In the genomic region with DNA sequence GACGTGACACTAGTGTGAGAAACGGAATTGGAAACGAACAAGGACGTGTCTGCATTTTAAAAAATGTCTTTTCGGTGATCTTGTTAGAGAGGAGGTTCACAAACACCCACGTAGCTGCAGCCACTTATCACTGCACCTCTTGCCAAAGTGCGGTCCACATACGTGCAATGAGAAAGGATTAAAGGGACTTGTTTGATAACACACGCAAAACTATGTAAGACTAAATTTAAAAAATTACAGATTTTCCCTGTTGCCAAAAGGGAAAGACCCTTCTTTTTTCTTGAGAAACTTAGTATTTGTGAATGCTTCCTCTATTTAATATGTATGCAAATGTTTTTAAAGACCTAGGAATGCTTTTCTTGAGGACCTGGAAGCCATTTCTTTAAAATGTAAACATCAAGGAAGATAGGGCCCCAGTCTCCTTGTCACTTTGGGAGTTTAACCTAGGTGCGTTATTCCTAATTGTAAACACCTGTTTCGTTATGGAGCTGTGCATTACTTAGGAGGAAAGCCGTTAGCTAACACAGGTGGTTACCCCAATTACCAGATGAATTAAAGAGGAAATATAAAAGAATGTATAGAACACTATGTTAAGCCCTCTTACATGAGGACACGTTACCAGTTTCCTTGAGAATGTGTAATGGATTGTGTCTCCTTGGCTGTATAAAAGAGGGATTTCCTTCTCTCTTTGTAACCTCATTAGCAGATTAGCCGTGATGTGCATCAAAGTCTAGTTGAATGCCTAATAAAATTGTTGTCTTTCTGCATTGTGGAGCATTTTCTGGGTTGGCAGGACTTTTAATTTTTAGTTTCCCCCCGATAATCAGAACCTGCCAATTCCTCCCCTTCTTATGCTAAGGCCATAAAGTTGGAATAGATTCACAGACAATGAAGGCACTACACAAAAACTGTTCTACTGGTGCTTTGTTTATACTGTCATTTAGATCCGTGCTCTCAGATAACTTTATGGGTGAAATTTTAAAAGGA, we compare ENCODE assay signal across 1 cellular context.
TF ChIP-seq lines count a peak whose summit lies in the region.

No MANE protein-coding gene starts in this region.

TF ChIP-seq in K562, 482 proteins besides CTCF, POLR2A, EP300 and RAD21 (continued from another document and continues in another):
- TF ChIP-seq, protein P1, sequence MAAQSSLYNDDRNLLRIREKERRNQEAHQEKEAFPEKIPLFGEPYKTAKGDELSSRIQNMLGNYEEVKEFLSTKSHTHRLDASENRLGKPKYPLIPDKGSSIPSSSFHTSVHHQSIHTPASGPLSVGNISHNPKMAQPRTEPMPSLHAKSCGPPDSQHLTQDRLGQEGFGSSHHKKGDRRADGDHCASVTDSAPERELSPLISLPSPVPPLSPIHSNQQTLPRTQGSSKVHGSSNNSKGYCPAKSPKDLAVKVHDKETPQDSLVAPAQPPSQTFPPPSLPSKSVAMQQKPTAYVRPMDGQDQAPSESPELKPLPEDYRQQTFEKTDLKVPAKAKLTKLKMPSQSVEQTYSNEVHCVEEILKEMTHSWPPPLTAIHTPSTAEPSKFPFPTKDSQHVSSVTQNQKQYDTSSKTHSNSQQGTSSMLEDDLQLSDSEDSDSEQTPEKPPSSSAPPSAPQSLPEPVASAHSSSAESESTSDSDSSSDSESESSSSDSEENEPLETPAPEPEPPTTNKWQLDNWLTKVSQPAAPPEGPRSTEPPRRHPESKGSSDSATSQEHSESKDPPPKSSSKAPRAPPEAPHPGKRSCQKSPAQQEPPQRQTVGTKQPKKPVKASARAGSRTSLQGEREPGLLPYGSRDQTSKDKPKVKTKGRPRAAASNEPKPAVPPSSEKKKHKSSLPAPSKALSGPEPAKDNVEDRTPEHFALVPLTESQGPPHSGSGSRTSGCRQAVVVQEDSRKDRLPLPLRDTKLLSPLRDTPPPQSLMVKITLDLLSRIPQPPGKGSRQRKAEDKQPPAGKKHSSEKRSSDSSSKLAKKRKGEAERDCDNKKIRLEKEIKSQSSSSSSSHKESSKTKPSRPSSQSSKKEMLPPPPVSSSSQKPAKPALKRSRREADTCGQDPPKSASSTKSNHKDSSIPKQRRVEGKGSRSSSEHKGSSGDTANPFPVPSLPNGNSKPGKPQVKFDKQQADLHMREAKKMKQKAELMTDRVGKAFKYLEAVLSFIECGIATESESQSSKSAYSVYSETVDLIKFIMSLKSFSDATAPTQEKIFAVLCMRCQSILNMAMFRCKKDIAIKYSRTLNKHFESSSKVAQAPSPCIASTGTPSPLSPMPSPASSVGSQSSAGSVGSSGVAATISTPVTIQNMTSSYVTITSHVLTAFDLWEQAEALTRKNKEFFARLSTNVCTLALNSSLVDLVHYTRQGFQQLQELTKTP (IDR thresholded peaks at IDR 0.05; ENCODE audit: low read depth in 1 of 2, partially characterized antibody in 2 of 2): peak in 1 of 2 experiments; percentile 92
- TF ChIP-seq KAT7 (CRISPR knock-in tag; IDR thresholded peaks at IDR 0.05; ENCODE audit: borderline replicate concordance) (no peak), HMG20B (CRISPR knock-in tag; IDR thresholded peaks at IDR 0.05) (no peak), COPS2 (conservative IDR thresholded peaks at IDR 0.05) (no peak), HNRNPLL (IDR thresholded peaks at IDR 0.05; ENCODE audit: low read depth, low read length, poor library complexity, severe bottlenecking) (peak; percentile 5), SMAD3 (CRISPR knock-in tag; conservative IDR thresholded peaks at IDR 0.05) (no peak), ZNF589 (CRISPR knock-in tag; IDR thresholded peaks at IDR 0.05; ENCODE audit: low read depth) (0 out of 2 replicates have a peak, but pooled peaks have one; percentile 22), RFX7 (CRISPR knock-in tag; IDR thresholded peaks at IDR 0.05) (no peak), NFIC (IDR thresholded peaks at IDR 0.05) (peak; percentile 73), CEBPG (CRISPR knock-in tag; IDR thresholded peaks at IDR 0.05) (peak; percentile 1; the same call in 1 of the 2 replicates), CEBPG (tag; conservative IDR thresholded peaks at IDR 0.05 in 1 of 2, IDR thresholded peaks at IDR 0.05 in 1 of 2) (no peak), ZNF224 (CRISPR knock-in tag; IDR thresholded peaks at IDR 0.05) (no peak), RFX1 (IDR thresholded peaks at IDR 0.05) (no peak), TRIM24 (IDR thresholded peaks at IDR 0.05) (0 out of 4 replicates have a peak, but pooled peaks of 1 of the 2 experiments have one; percentile 0), FOSL1 (tag; conservative IDR thresholded peaks at IDR 0.05) (no peak; the same call in 1 of the 2 replicates), CBX1 (IDR thresholded peaks at IDR 0.05; ENCODE audit: low read depth) (no peak), POU5F1 (IDR thresholded peaks at IDR 0.05; ENCODE audit: borderline replicate concordance, low read depth, low read length, partially characterized antibody) (no peak), ZNF644 (tag; IDR thresholded peaks at IDR 0.05; ENCODE audit: low read depth) (no peak), MYNN (IDR thresholded peaks at IDR 0.05) (peak; percentile 92), MYNN (CRISPR knock-in tag; IDR thresholded peaks at IDR 0.05) (no peak), FOXA3 (CRISPR knock-in tag; conservative IDR thresholded peaks at IDR 0.05 in 1 of 2, IDR thresholded peaks at IDR 0.05 in 1 of 2) (0 out of 4 replicates have a peak, but pooled peaks of 1 of the 2 experiments have one; percentile 4), LCOR (CRISPR knock-in tag; IDR thresholded peaks at IDR 0.05) (no peak), MAFG (tag; conservative IDR thresholded peaks at IDR 0.05) (no peak), NELFE (IDR thresholded peaks at IDR 0.05; ENCODE audit: insufficient read depth, insufficient read length) (no peak), NR2C1 (IDR thresholded peaks at IDR 0.05) (0 out of 2 replicates have a peak, but pooled peaks have one; percentile 0), NR2C1 (tag; IDR thresholded peaks at IDR 0.05) (no peak), PRMT5 (CRISPR knock-in tag; IDR thresholded peaks at IDR 0.05) (no peak), TAF1 (IDR thresholded peaks at IDR 0.05; ENCODE audit: control insufficient read depth, extremely low read depth, insufficient read depth, low read length, severe bottlenecking) (peak; percentile 10), GATAD2B (IDR thresholded peaks at IDR 0.05; ENCODE audit: borderline replicate concordance) (0 out of 2 replicates have a peak, but pooled peaks have one; percentile 16)
- TF ChIP-seq, protein P2, sequence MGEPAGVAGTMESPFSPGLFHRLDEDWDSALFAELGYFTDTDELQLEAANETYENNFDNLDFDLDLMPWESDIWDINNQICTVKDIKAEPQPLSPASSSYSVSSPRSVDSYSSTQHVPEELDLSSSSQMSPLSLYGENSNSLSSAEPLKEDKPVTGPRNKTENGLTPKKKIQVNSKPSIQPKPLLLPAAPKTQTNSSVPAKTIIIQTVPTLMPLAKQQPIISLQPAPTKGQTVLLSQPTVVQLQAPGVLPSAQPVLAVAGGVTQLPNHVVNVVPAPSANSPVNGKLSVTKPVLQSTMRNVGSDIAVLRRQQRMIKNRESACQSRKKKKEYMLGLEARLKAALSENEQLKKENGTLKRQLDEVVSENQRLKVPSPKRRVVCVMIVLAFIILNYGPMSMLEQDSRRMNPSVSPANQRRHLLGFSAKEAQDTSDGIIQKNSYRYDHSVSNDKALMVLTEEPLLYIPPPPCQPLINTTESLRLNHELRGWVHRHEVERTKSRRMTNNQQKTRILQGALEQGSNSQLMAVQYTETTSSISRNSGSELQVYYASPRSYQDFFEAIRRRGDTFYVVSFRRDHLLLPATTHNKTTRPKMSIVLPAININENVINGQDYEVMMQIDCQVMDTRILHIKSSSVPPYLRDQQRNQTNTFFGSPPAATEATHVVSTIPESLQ (CRISPR knock-in tag; IDR thresholded peaks at IDR 0.05): 0 out of 2 replicates have a peak, but pooled peaks have one; percentile 19
- TF ChIP-seq, protein P3, sequence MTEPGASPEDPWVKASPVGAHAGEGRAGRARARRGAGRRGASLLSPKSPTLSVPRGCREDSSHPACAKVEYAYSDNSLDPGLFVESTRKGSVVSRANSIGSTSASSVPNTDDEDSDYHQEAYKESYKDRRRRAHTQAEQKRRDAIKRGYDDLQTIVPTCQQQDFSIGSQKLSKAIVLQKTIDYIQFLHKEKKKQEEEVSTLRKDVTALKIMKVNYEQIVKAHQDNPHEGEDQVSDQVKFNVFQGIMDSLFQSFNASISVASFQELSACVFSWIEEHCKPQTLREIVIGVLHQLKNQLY (CRISPR knock-in tag; conservative IDR thresholded peaks at IDR 0.05): no peak
- TF ChIP-seq, protein P4, sequence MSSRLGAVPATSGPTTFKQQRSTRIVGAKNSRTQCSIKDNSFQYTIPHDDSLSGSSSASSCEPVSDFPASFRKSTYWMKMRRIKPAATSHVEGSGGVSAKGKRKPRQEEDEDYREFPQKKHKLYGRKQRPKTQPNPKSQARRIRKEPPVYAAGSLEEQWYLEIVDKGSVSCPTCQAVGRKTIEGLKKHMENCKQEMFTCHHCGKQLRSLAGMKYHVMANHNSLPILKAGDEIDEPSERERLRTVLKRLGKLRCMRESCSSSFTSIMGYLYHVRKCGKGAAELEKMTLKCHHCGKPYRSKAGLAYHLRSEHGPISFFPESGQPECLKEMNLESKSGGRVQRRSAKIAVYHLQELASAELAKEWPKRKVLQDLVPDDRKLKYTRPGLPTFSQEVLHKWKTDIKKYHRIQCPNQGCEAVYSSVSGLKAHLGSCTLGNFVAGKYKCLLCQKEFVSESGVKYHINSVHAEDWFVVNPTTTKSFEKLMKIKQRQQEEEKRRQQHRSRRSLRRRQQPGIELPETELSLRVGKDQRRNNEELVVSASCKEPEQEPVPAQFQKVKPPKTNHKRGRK (tag; IDR thresholded peaks at IDR 0.05): no peak
- TF ChIP-seq, protein P5, sequence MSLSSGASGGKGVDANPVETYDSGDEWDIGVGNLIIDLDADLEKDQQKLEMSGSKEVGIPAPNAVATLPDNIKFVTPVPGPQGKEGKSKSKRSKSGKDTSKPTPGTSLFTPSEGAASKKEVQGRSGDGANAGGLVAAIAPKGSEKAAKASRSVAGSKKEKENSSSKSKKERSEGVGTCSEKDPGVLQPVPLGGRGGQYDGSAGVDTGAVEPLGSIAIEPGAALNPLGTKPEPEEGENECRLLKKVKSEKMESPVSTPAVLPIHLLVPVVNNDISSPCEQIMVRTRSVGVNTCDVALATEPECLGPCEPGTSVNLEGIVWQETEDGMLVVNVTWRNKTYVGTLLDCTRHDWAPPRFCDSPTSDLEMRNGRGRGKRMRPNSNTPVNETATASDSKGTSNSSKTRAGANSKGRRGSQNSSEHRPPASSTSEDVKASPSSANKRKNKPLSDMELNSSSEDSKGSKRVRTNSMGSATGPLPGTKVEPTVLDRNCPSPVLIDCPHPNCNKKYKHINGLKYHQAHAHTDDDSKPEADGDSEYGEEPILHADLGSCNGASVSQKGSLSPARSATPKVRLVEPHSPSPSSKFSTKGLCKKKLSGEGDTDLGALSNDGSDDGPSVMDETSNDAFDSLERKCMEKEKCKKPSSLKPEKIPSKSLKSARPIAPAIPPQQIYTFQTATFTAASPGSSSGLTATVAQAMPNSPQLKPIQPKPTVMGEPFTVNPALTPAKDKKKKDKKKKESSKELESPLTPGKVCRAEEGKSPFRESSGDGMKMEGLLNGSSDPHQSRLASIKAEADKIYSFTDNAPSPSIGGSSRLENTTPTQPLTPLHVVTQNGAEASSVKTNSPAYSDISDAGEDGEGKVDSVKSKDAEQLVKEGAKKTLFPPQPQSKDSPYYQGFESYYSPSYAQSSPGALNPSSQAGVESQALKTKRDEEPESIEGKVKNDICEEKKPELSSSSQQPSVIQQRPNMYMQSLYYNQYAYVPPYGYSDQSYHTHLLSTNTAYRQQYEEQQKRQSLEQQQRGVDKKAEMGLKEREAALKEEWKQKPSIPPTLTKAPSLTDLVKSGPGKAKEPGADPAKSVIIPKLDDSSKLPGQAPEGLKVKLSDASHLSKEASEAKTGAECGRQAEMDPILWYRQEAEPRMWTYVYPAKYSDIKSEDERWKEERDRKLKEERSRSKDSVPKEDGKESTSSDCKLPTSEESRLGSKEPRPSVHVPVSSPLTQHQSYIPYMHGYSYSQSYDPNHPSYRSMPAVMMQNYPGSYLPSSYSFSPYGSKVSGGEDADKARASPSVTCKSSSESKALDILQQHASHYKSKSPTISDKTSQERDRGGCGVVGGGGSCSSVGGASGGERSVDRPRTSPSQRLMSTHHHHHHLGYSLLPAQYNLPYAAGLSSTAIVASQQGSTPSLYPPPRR (CRISPR knock-in tag; IDR thresholded peaks at IDR 0.05; ENCODE audit: borderline replicate concordance): no peak
- TF ChIP-seq, protein P6, sequence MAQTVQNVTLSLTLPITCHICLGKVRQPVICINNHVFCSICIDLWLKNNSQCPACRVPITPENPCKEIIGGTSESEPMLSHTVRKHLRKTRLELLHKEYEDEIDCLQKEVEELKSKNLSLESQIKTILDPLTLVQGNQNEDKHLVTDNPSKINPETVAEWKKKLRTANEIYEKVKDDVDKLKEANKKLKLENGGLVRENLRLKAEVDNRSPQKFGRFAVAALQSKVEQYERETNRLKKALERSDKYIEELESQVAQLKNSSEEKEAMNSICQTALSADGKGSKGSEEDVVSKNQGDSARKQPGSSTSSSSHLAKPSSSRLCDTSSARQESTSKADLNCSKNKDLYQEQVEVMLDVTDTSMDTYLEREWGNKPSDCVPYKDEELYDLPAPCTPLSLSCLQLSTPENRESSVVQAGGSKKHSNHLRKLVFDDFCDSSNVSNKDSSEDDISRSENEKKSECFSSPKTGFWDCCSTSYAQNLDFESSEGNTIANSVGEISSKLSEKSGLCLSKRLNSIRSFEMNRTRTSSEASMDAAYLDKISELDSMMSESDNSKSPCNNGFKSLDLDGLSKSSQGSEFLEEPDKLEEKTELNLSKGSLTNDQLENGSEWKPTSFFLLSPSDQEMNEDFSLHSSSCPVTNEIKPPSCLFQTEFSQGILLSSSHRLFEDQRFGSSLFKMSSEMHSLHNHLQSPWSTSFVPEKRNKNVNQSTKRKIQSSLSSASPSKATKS (CRISPR knock-in tag; IDR thresholded peaks at IDR 0.05): no peak
- TF ChIP-seq, protein P7, sequence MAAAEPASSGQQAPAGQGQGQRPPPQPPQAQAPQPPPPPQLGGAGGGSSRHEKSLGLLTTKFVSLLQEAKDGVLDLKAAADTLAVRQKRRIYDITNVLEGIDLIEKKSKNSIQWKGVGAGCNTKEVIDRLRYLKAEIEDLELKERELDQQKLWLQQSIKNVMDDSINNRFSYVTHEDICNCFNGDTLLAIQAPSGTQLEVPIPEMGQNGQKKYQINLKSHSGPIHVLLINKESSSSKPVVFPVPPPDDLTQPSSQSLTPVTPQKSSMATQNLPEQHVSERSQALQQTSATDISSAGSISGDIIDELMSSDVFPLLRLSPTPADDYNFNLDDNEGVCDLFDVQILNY (CRISPR knock-in tag; IDR thresholded peaks at IDR 0.05): 0 out of 2 replicates have a peak, but pooled peaks have one; percentile 0
- TF ChIP-seq, protein P8, sequence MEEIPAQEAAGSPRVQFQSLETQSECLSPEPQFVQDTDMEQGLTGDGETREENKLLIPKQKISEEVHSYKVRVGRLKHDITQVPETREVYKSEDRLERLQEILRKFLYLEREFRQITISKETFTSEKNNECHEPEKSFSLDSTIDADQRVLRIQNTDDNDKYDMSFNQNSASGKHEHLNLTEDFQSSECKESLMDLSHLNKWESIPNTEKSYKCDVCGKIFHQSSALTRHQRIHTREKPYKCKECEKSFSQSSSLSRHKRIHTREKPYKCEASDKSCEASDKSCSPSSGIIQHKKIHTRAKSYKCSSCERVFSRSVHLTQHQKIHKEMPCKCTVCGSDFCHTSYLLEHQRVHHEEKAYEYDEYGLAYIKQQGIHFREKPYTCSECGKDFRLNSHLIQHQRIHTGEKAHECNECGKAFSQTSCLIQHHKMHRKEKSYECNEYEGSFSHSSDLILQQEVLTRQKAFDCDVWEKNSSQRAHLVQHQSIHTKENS (CRISPR knock-in tag; IDR thresholded peaks at IDR 0.05): no peak
